In genomic region chr2:237556773-237557632, GRCh38 we compare ENCODE assay signal across 8 cellular contexts. TPM values are rescaled to one million over a fixed set of nuclear protein-coding genes. Genes with fewer than 3 reads are reported as not detected.
A peak's percentile ranks its signal among the peaks of the same experiment; 100 is the strongest.
DNase-seq lines count a peak whose midpoint lies in the region; ATAC-seq and TF ChIP-seq lines count a peak whose summit lies in the region.
"Had no signal": no experiment of that assay in that cellular context is flagged by ENCODE, and none has a peak within 500 bp of the region (broad histone marks: within the 10 kb centered on the region; RNA-seq: fewer than 3 reads in every experiment).

No MANE protein-coding gene starts in this region.

- no peaks in the 10 kb centered on the region for H4K20me1 ChIP-seq in SK-N-SH (ENCODE audit: insufficient read depth)

- POLR2A ChIA-PET in SK-N-SH (lab: Yijun Ruan, JAX), result no interaction called here

- peaks cover 17% of the 10 kb centered on the region for H3K27me3 Mint-ChIP-seq in activated CD4-positive, alpha-beta T cell treated with anti-CD3 and anti-CD28 coated beads, Interleukin-2, amount 10 ng/mL, durations not matched to agents 24 days and 14 days

- H3K79me2 ChIP-seq in SK-N-SH (ENCODE audit: insufficient read depth), result no peaks in the 10 kb centered on the region

- TF ChIP-seq CTCF in SK-N-SH (IDR thresholded peaks at IDR 0.05), result no peak

- TF ChIP-seq RAD21 in SK-N-SH (IDR thresholded peaks at IDR 0.05; ENCODE audit: low read length), result no peak

- peaks cover 46% of the 10 kb centered on the region for H3F3A ChIP-seq in SK-N-SH (replicated peaks; ENCODE audit: insufficient read depth)

- ATAC-seq in GM19324 (IDR thresholded peaks at IDR 0.05; ENCODE audit: low FRiP score, unreplicated experiment) (peak; percentile 78), HG02884 (IDR thresholded peaks at IDR 0.05; ENCODE audit: unreplicated experiment) (peak; percentile 95)

- no peak overlapping the region for H2AFZ ChIP-seq in SK-N-SH (ENCODE audit: low read depth)

- H3K9me3 ChIP-seq in SK-N-SH, result peaks cover 14% of the 10 kb centered on the region

- no peak overlapping the region for H3K9ac ChIP-seq in SK-N-SH

- H3K36me3 Mint-ChIP-seq in activated CD4-positive, alpha-beta T cell treated with anti-CD3 and anti-CD28 coated beads, Interleukin-2, amount 10 ng/mL, durations not matched to agents 24 days and 14 days (ENCODE audit: low read depth), result peaks cover 2% of the 10 kb centered on the region

- no peaks in the 10 kb centered on the region for H3K9me2 ChIP-seq in SK-N-SH

- 76% methylated on average over 11 of the region's 11 CpGs for WGBS in SK-N-SH (ENCODE audit: low lambda C conversion rate)

- no peak for TF ChIP-seq EP300 in SK-N-SH (IDR thresholded peaks at IDR 0.05; ENCODE audit: borderline replicate concordance in 1 of 2, low read depth in 1 of 2, low read length in 1 of 2)

- peaks cover 11% of the 10 kb centered on the region for H3K4me1 Mint-ChIP-seq in activated CD4-positive, alpha-beta T cell treated with anti-CD3 and anti-CD28 coated beads, Interleukin-2, amount 10 ng/mL, durations not matched to agents 24 days and 14 days

- H3K4me2 ChIP-seq in SK-N-SH, result no peak overlapping the region

- peaks cover 10 to 52% of the 10 kb centered on the region in 2 experiments for H3K36me3 ChIP-seq in SK-N-SH (replicated peaks in 1 of 2; ENCODE audit: control insufficient read depth in 1 of 2, insufficient read depth in 2 of 2, low read length in 1 of 2)

- H3K27me3 ChIP-seq in SK-N-SH (ENCODE audit: insufficient read depth), result no peaks in the 10 kb centered on the region

- no peak overlapping the region for H3K27ac ChIP-seq in SK-N-SH (ENCODE audit: low read depth in 2 of 2, low read length in 1 of 2)

- H3K4me1 ChIP-seq in SK-N-SH (ENCODE audit: control insufficient read depth in 1 of 2, insufficient read depth in 2 of 2, low read depth in 1 of 2, low read length in 1 of 2), result peaks cover 0 to 6% of the 10 kb centered on the region in 2 experiments; a peak in 1 of 4 replicates

- intact Hi-C loops in activated CD4-positive, alpha-beta T cell treated with anti-CD3 and anti-CD28 coated beads, Interleukin-2, amount 10 ng/mL, durations not matched to agents 24 days and 14 days (cut with micrococcal nuclease), result no loop called here

- H3K4me3 Mint-ChIP-seq in activated CD4-positive, alpha-beta T cell treated with anti-CD3 and anti-CD28 coated beads, Interleukin-2, amount 10 ng/mL, durations not matched to agents 24 days and 14 days, result peak overlapping the region; percentile 5

- no peak overlapping the region for H3K4me3 ChIP-seq in SK-N-SH (ENCODE audit: low read depth in 2 of 2, low read length in 1 of 2)

- CTCF ChIA-PET in SK-N-SH (lab: Yijun Ruan, JAX), result interaction anchor here (4.5 to 8.2 kb wide), 2 partner anchors 15 to 44 kb away, joined by 24 to 59 read pairs; no protein-coding TSS in a partner anchor

- peak overlapping the region; percentile 61 for H3K27ac Mint-ChIP-seq in activated CD4-positive, alpha-beta T cell treated with anti-CD3 and anti-CD28 coated beads, Interleukin-2, amount 10 ng/mL, durations not matched to agents 24 days and 14 days

- DNase-seq in activated CD4-positive, alpha-beta T cell treated with anti-CD3 and anti-CD28 coated beads, Interleukin-2, amount 10 ng/mL, durations not matched to agents 24 days and 14 days, result peak; percentile 71
- DNase-seq in stimulated activated CD4-positive, alpha-beta T cell treated with anti-CD3 and anti-CD28 coated beads, TNF-alpha, amount 100 ng/mL, for 48 hours (ENCODE audit: low read depth in 3 of 3), result peak; percentile 20 to 22 (median 21)
- no peak for DNase-seq in UCSD-AML1 (lab: John Stamatoyannopoulos, UW; ENCODE audit: unreplicated experiment)
- DNase-seq in SK-N-SH, result no peak
- DNase-seq in islet precursor cell, result no peak

- peaks cover 14% of the 10 kb centered on the region for H3K9me3 Mint-ChIP-seq in activated CD4-positive, alpha-beta T cell treated with anti-CD3 and anti-CD28 coated beads, Interleukin-2, amount 10 ng/mL, durations not matched to agents 24 days and 14 days

TF ChIP-seq in SK-N-SH, 30 proteins besides CTCF, POLR2A, EP300 and RAD21:
- TF ChIP-seq YY1 (IDR thresholded peaks at IDR 0.05; ENCODE audit: low read depth) (no peak), SMC3 (IDR thresholded peaks at IDR 0.05; ENCODE audit: low read depth, low read length) (no peak), RFX5 (IDR thresholded peaks at IDR 0.05; ENCODE audit: low read length) (no peak), TCF12 (IDR thresholded peaks at IDR 0.05) (no peak), FOXJ3 (CRISPR knock-in tag; IDR thresholded peaks at IDR 0.05) (no peak), GABPA (IDR thresholded peaks at IDR 0.05; ENCODE audit: low read depth) (no peak), EZH2phosphoT487 (IDR thresholded peaks at IDR 0.05; ENCODE audit: borderline replicate concordance, low read depth) (no peak), MEF2A (IDR thresholded peaks at IDR 0.05; ENCODE audit: borderline replicate concordance, low read depth) (no peak), MXI1 (IDR thresholded peaks at IDR 0.05; ENCODE audit: low read depth, low read length) (no peak)

RNA-seq across cellular contexts. Expression of gene PRLH, which starts 9.4 kb away (rescaled TPM):
- total RNA-seq in activated CD4-positive, alpha-beta T cell treated with anti-CD3 and anti-CD28 coated beads, Interleukin-2, amount 10 ng/mL, durations not matched to agents 24 days and 14 days, result not detected in 2 replicates
- not detected in 2 replicates for polyA plus RNA-seq in SK-N-SH (2012; rRNA removed)
- polyA plus RNA-seq in SK-N-SH (2012; cell fraction: cytosol; rRNA removed), result not detected in 2 replicates
- not detected in 2 replicates for polyA plus RNA-seq in SK-N-SH (2012; cell fraction: nucleus; rRNA removed)
- total RNA-seq: skeletal muscle tissue had no signal

RNA-seq across cellular contexts. Expression of gene RAB17, which starts 33.5 kb away (rescaled TPM):
- total RNA-seq in activated CD4-positive, alpha-beta T cell treated with anti-CD3 and anti-CD28 coated beads, Interleukin-2, amount 10 ng/mL, durations not matched to agents 24 days and 14 days, result 0.26 TPM in 1 of 2 replicates, not detected in the other
- polyA plus RNA-seq in SK-N-SH (2012; rRNA removed), result 0.10 and 0.19 TPM in 2 replicates
- 0.06 and 0.18 TPM in 2 replicates for polyA plus RNA-seq in SK-N-SH (2012; cell fraction: cytosol; rRNA removed)
- 0.75 and 1.1 TPM in 2 replicates for polyA plus RNA-seq in SK-N-SH (2012; cell fraction: nucleus; rRNA removed)

Comparison
In these comparisons a context has a peak if more than half of its experiments do, and no peak if none do; other contexts are left out.
1. DNase-seq: peak in activated CD4-positive, alpha-beta T cell treated with anti-CD3 and anti-CD28 coated beads, Interleukin-2, amount 10 ng/mL, durations not matched to agents 24 days and 14 days (single experiment) and stimulated activated CD4-positive, alpha-beta T cell treated with anti-CD3 and anti-CD28 coated beads, TNF-alpha, amount 100 ng/mL, for 48 hours (3 of 3); none in UCSD-AML1 (single experiment), SK-N-SH (single experiment) and islet precursor cell (single experiment).